8 cellular contexts compared by ENCODE assay signal in the genomic region with DNA sequence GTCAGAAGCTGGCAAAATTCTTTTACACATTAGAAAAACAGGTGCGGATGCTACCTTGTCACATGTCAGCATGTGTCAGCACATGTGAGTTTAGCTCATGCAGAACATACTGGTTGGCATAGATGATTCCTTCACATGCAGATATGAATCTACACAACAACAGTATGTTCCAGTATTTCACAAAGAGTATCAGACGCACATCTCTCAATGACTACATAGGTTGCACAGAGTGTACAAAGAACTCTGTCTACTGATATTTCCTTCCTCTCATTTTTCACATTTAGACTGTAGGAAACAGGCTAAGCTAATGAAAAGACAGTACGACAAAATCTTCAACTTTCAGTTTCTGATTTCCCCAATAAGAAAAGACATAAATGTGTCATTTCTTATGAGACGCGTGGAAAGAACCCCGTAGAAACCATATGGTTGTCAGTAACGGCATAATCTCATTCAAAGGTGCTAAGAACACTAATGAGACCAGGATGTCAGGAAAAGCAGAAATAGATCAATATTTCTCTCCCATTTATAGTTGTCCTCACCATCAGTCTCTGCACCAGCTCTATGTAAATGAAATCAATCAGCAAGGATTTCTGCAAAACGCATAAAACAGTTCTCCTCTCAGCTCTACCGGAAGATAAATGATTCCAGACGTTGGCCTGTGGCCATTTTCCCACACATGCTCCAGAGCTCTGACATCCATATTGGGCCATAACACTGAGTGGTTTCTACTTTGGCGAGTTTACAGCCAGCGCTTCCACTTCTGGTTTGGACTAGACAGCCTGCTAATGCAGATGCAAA.
DNase-seq lines count a peak whose midpoint lies in the region; ATAC-seq and TF ChIP-seq lines count a peak whose summit lies in the region.

No MANE protein-coding gene starts in this region.

- H3K27me3 ChIP-seq in AG04450 (ENCODE audit: control insufficient read depth, insufficient read depth, low read length) (no peaks in the 10 kb centered on the region), brain microvascular endothelial cell (replicated peaks) (no peaks in the 10 kb centered on the region)

- in situ Hi-C loops in brain microvascular endothelial cell (cut with HindIII; ENCODE audit: low pct_ligation_motif_present, low sequenced_read_pairs), result no loop called here

- peak; percentile 34 for ATAC-seq in GM19351 (IDR thresholded peaks at IDR 0.05; ENCODE audit: unreplicated experiment)
- no peak for ATAC-seq in GM21423 (IDR thresholded peaks at IDR 0.05; ENCODE audit: unreplicated experiment)

- CTCF ChIA-PET in AG04450 (lab: Charles Lee), result interaction anchor here (1.5 to 1.8 kb wide), 2 partner anchors 339 to 520 kb away, joined by 4 to 8 read pairs; no protein-coding TSS in a partner anchor

- H3K27ac ChIP-seq in AG04450 (ENCODE audit: low read depth, low read length) (peak overlapping the region; percentile 42), brain microvascular endothelial cell (peak overlapping the region; percentile 94)

- TF ChIP-seq CTCF in AG04450 (IDR thresholded peaks at IDR 0.05; ENCODE audit: low read depth, low read length), result no peak
- TF ChIP-seq CTCF in brain microvascular endothelial cell (IDR thresholded peaks at IDR 0.05; ENCODE audit: low read depth, low read length, missing control alignments), result no peak

- H3K4me3 ChIP-seq in AG04450 (ENCODE audit: low read depth, low read length) (peak overlapping the region; percentile 38), brain microvascular endothelial cell (ENCODE audit: low read depth, low read length) (peak overlapping the region; percentile 42)

- H3K36me3 ChIP-seq in brain microvascular endothelial cell (replicated peaks), result peaks cover 11% of the 10 kb centered on the region

- no peaks in the 10 kb centered on the region for H3K9me3 ChIP-seq in AG04450 (ENCODE audit: control insufficient read depth, insufficient read depth, low read length)

- POLR2A ChIA-PET in AG04450 (lab: Yijun Ruan, JAX), result interaction anchor here (1.3 kb wide), 1 partner anchor 439 kb away, joined by 3 read pairs; no protein-coding TSS in a partner anchor

- DNase-seq in AG04450 (ENCODE audit: low read depth, low spot score) (no peak), brain microvascular endothelial cell (peak; percentile 83), lung microvascular endothelial cell (ENCODE audit: low read depth in 2 of 2) (peak; percentile 91 to 95), NCI-H2107 (lab: John Stamatoyannopoulos, UW) (no peak), NCI-H146 treated with DMSO at 0.1 percent for 48 hours (lab: John Stamatoyannopoulos, UW; ENCODE audit: unreplicated experiment) (no peak)
- DNase-seq in activated CD4-positive, CD25-positive, alpha-beta regulatory T cell (lab: John Stamatoyannopoulos, UW), result no peak

Comparison
In these comparisons a context has a peak if more than half of its experiments do, and no peak if none do; other contexts are left out.
1. DNase-seq: peak in brain microvascular endothelial cell (single experiment) and lung microvascular endothelial cell (2 of 2); none in AG04450 (single experiment), NCI-H2107 (single experiment), NCI-H146 treated with DMSO at 0.1 percent for 48 hours (single experiment) and activated CD4-positive, CD25-positive, alpha-beta regulatory T cell (0 of 4).